Comparison of ENCODE assay signal across 22 cellular contexts in genomic region chr16:84917492-84917891, GRCh38.
"Had no signal": no experiment of that assay in that cellular context is flagged by ENCODE, and none has a peak within 500 bp of the region (broad histone marks: within the 10 kb centered on the region; RNA-seq: fewer than 3 reads in every experiment).

No MANE protein-coding gene starts in this region.

- H3K4me1 Mint-ChIP-seq: activated naive CD4-positive, alpha-beta T cell treated with anti-CD3 and anti-CD28 coated beads, Interleukin-2, amount 50 U/mL, for 24 hours; activated naive CD8-positive, alpha-beta T cell treated with anti-CD3 and anti-CD28 coated beads, Interleukin-2, amount 50 U/mL, for 24 hours; WTC11 had no signal

- H2AFZ ChIP-seq: neural progenitor cell had no signal

- H3K9me3 ChIP-seq: left lung had no signal

- H3K27ac Mint-ChIP-seq: activated CD8-positive, alpha-beta T cell treated with anti-CD3 and anti-CD28 coated beads for 36 hours; activated naive CD4-positive, alpha-beta T cell treated with anti-CD3 and anti-CD28 coated beads, Interleukin-2, amount 50 U/mL, for 24 hours; activated naive CD8-positive, alpha-beta T cell treated with anti-CD3 and anti-CD28 coated beads, Interleukin-2, amount 50 U/mL, for 24 hours; activated T-helper 2 cell treated with anti-CD3 and anti-CD28 coated beads, Interferon-gamma antibody, Interleukin-2, Interleukin-4, amounts not matched to agents 10 μg/mL and 5 μg/mL and 100 μg/mL, durations not matched to agents 14 hours and 24 hours and 36 hours; dendritic cell treated with granulocyte-macrophage colony-stimulating factor and Interleukin-4, amounts not matched to agents 40 ng/mL and 50 ng/mL, for 4 days; endodermal cell; naive thymus-derived CD8-positive, alpha-beta T cell; neural progenitor cell; stimulated activated naive CD8-positive, alpha-beta T cell treated with anti-CD3 and anti-CD28 coated beads, Interleukin-15, Interleukin-2, amounts not matched to agents 100 ng/mL and 50 ng/mL, for 24 hours; type B pancreatic cell; WTC11 had no signal

- H3K27me3 ChIP-seq: neural progenitor cell had no signal

- H3K9ac ChIP-seq: neural progenitor cell had no signal

- H3K4me3 ChIP-seq: left lung, neural progenitor cell had no signal

- H3K4me2 ChIP-seq: neural progenitor cell had no signal

- H3K9me3 Mint-ChIP-seq: activated CD8-positive, alpha-beta T cell treated with anti-CD3 and anti-CD28 coated beads for 36 hours; activated naive CD4-positive, alpha-beta T cell treated with anti-CD3 and anti-CD28 coated beads, Interleukin-2, amount 50 U/mL, for 24 hours; activated naive CD8-positive, alpha-beta T cell treated with anti-CD3 and anti-CD28 coated beads, Interleukin-2, amount 50 U/mL, for 24 hours; activated T-helper 2 cell treated with anti-CD3 and anti-CD28 coated beads, Interferon-gamma antibody, Interleukin-2, Interleukin-4, amounts not matched to agents 10 μg/mL and 5 μg/mL and 100 μg/mL, durations not matched to agents 14 hours and 24 hours and 36 hours; dendritic cell treated with granulocyte-macrophage colony-stimulating factor and Interleukin-4, amounts not matched to agents 40 ng/mL and 50 ng/mL, for 4 days; endodermal cell; naive thymus-derived CD8-positive, alpha-beta T cell; neural progenitor cell; stimulated activated naive CD8-positive, alpha-beta T cell treated with anti-CD3 and anti-CD28 coated beads, Interleukin-15, Interleukin-2, amounts not matched to agents 100 ng/mL and 50 ng/mL, for 24 hours; type B pancreatic cell; WTC11 had no signal

- H3K4me3 Mint-ChIP-seq: activated CD8-positive, alpha-beta T cell treated with anti-CD3 and anti-CD28 coated beads for 36 hours; activated naive CD4-positive, alpha-beta T cell treated with anti-CD3 and anti-CD28 coated beads, Interleukin-2, amount 50 U/mL, for 24 hours; activated naive CD8-positive, alpha-beta T cell treated with anti-CD3 and anti-CD28 coated beads, Interleukin-2, amount 50 U/mL, for 24 hours; dendritic cell treated with granulocyte-macrophage colony-stimulating factor and Interleukin-4, amounts not matched to agents 40 ng/mL and 50 ng/mL, for 4 days; endodermal cell; naive thymus-derived CD8-positive, alpha-beta T cell; neural progenitor cell; stimulated activated naive CD8-positive, alpha-beta T cell treated with anti-CD3 and anti-CD28 coated beads, Interleukin-15, Interleukin-2, amounts not matched to agents 100 ng/mL and 50 ng/mL, for 24 hours; type B pancreatic cell; WTC11 had no signal

- DNase-seq: activated CD4-positive, alpha-beta T cell treated with anti-CD3 and anti-CD28 coated beads, Interleukin-2, amount 50 U/mL, for 1 hour; activated CD8-positive, alpha-beta T cell treated with anti-CD3 and anti-CD28 coated beads for 36 hours; activated naive CD8-positive, alpha-beta T cell treated with anti-CD3 and anti-CD28 coated beads, Interleukin-2, amount 50 U/mL, for 24 hours; activated T-cell treated with anti-CD3 and anti-CD28 coated beads, Interleukin-2, amount 50 U/mL, for 48 hours; endodermal cell; foreskin keratinocyte; left lung; mammary epithelial cell; naive thymus-derived CD8-positive, alpha-beta T cell; stimulated activated CD4-positive, alpha-beta T cell treated with anti-CD3 and anti-CD28 coated beads, Interleukin-12 subunit alpha, Interleukin-12 subunit beta, amount 100 ng/mL, for 4 hours; stimulated activated CD4-positive, alpha-beta T cell treated with anti-CD3 and anti-CD28 coated beads, Interleukin-4, amount 100 ng/mL, for 1 hour; T-helper 2 cell had no signal

- ATAC-seq: activated CD8-positive, alpha-beta T cell treated with anti-CD3 and anti-CD28 coated beads for 36 hours; activated naive CD8-positive, alpha-beta T cell treated with anti-CD3 and anti-CD28 coated beads, Interleukin-2, amount 50 U/mL, for 24 hours; esophagus mucosa; foreskin keratinocyte; left lung; naive thymus-derived CD8-positive, alpha-beta T cell; right cardiac atrium; WTC11 had no signal

- H3K27ac ChIP-seq: foreskin keratinocyte, left lung, neural progenitor cell had no signal

- FAIRE-seq: islet of Langerhans had no signal

- H3K4me1 ChIP-seq: foreskin keratinocyte, neural progenitor cell had no signal

- H3K36me3 Mint-ChIP-seq: activated naive CD4-positive, alpha-beta T cell treated with anti-CD3 and anti-CD28 coated beads, Interleukin-2, amount 50 U/mL, for 24 hours; naive thymus-derived CD8-positive, alpha-beta T cell; neural progenitor cell; type B pancreatic cell; WTC11 had no signal

- H3K36me3 ChIP-seq: left lung, neural progenitor cell had no signal
